2 cellular contexts compared by ENCODE assay signal in the genomic region with DNA sequence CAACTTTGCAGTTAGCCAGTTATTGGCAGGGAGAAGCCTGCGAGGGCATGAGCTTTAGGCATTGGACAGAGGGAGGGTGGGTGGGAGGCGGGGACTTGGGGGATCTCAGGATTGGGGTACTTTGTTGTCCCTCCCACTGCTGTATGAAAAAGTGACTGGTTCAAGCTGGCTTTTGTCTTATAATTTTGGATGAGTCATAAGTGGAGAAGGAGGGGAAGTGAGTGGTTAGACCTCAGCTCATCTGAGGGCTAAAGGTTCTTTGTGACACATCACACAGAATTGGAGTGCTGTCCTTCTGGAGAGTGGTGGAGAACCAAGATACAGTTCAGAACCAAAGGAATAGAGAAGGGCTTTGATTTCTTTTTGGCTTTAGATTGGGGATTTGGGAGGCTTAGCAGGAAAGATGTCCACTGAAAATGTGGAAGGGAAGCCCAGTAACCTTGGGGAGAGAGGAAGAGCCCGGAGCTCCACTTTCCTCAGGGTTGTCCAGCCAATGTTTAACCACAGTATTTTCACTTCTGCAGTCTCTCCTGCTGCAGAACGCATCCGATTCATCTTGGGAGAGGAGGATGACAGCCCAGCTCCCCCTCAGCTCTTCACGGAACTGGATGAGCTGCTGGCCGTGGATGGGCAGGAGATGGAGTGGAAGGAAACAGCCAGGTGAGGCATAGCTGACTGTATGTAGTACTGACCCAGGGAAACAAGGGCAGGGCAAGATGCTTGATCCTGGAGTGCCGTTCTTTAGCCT.
A peak's percentile ranks its signal among the peaks of the same experiment; 100 is the strongest.
TF ChIP-seq lines count a peak whose summit lies in the region.

SLC4A4 (plus strand) TSS at position 175 of the 748 bp plus-strand sequence.

TF ChIP-seq in IMR-90, 13 proteins besides CTCF, POLR2A, EP300 and RAD21:
- TF ChIP-seq ELK1 (IDR thresholded peaks at IDR 0.05; ENCODE audit: borderline replicate concordance, low read depth, low read length) (no peak), FOS (IDR thresholded peaks at IDR 0.05; ENCODE audit: low read depth, low read length) (peak; percentile 91)
TF ChIP-seq in IMR-90: peak in this region for 1.

TF ChIP-seq in endothelial cell of umbilical vein, 7 proteins besides CTCF, POLR2A, EP300 and RAD21:
- TF ChIP-seq POLR2AphosphoS5 (IDR thresholded peaks at IDR 0.05; ENCODE audit: insufficient read depth, low read depth, low read length) (no peak), GATA2 (IDR thresholded peaks at IDR 0.05; ENCODE audit: insufficient read depth, insufficient read length, low read depth, low read length) (no peak), MYC (IDR thresholded peaks at IDR 0.05; ENCODE audit: low read depth, low read length) (no peak), FOS (IDR thresholded peaks at IDR 0.05; ENCODE audit: borderline replicate concordance, insufficient read depth, low read length) (no peak), JUN (IDR thresholded peaks at IDR 0.05; ENCODE audit: borderline replicate concordance, insufficient read depth, insufficient read length, low read depth) (peak; percentile 38), MAX (IDR thresholded peaks at IDR 0.05; ENCODE audit: insufficient read depth, insufficient read length) (no peak), EZH2 (IDR thresholded peaks at IDR 0.05; ENCODE audit: borderline replicate concordance, low read depth, low read length, severe bottlenecking) (no peak)
